ENCODE assay signal across 8 cellular contexts in the genomic region with DNA sequence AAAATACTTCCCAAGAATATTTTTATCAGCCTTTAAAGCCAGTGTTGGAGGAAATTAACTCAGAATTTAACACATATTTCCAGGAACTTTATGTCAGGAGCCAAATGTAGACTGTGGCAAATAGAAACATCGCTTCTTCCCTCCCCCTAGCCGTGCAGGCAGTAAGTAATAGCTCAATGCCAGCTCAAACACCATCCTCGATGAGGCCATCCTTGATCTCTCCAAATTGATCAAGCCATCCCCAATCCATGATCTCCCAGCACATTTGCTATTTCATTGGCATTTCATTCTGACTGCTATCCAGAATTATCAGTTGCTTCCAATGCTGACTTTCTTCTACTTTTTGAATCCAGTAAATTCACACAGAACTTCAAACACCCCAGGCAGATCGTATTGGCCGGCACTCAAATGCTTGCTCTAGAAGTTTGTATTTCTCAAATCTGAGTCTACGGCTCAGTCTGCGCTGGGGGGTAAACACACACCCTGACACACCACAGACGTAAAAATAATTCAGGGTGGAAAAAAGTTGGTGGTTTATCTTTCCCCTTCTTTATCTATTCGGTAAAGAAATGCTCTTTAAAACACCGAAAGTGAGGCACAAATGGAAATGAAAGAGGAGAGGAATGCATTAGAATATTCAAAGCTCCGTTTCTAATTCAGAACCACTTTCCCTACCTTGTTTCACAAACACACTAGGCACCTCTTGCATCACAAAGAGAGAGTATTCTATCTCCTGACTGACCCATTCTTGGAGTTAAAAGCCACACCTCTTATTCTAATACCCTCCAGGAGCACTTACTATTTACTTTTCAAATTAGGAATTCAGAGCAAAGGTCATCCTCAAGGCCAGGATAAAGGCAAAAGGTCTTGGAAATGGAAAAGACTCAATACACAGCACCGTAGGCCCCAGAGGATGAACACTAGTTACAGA. TPM values are rescaled to one million over a fixed set of nuclear protein-coding genes. Genes with fewer than 3 reads are reported as not detected.
DNase-seq lines count a peak whose midpoint lies in the region; ATAC-seq, FAIRE-seq and TF ChIP-seq lines count a peak whose summit lies in the region.

No MANE protein-coding gene starts in this region.

- peaks cover 36 to 38% of the 10 kb centered on the region in 2 donors for H3K4me1 Mint-ChIP-seq in natural killer cell treated with Interleukin-12 subunit alpha and Interleukin-12 subunit beta and Interleukin-15 and Interleukin-18, amount 100 ng/mL, for 72 hours (ENCODE audit: low read depth in 2 of 2)

- no peaks in the 10 kb centered on the region for H3K9me1 ChIP-seq in endothelial cell of umbilical vein (replicated peaks; ENCODE audit: control insufficient read depth, extremely low read depth, insufficient read depth, low read length)

- dilution Hi-C loops in endothelial cell of umbilical vein (cut with MboI; ENCODE audit: extremely low pct_ligation_motif_present, low sequenced_read_pairs), result no loop called here

- TF ChIP-seq POLR2A in endothelial cell of umbilical vein (IDR thresholded peaks at IDR 0.05; ENCODE audit: low read depth, low read length), result no peak

- no peaks in the 10 kb centered on the region for H3K9me3 Mint-ChIP-seq in natural killer cell treated with Interleukin-12 subunit alpha and Interleukin-12 subunit beta and Interleukin-15 and Interleukin-18, amount 100 ng/mL, for 72 hours

- H2AFZ ChIP-seq in endothelial cell of umbilical vein (ENCODE audit: low read depth, low read length), result peak overlapping the region; percentile 96

- no peaks in the 10 kb centered on the region for H4K20me1 ChIP-seq in endothelial cell of umbilical vein (replicated peaks; ENCODE audit: control insufficient read depth, extremely low read depth, insufficient read depth, low read length)

- H3K4me3 ChIP-seq in cardiac muscle cell (peak overlapping the region; percentile 61), RWPE2 (ENCODE audit: severe bottlenecking) (peak overlapping the region; percentile 52), endothelial cell of umbilical vein (replicated peaks in 1 of 3; ENCODE audit: insufficient read depth in 1 of 3, low read depth in 1 of 3, low read length in 3 of 3) (peak overlapping the region; percentile 50 to 97 (median 93))

- H3K9ac ChIP-seq in endothelial cell of umbilical vein (replicated peaks; ENCODE audit: extremely low read depth, insufficient read depth, low read length), result peak overlapping the region; percentile 93

- intact Hi-C loops in Right ventricle myocardium superior (cut with DNase I) (no loop called here), endothelial cell of umbilical vein (cut with micrococcal nuclease) (loop anchor here (2.0 to 10.0 kb wide), 4 partner anchors 49 to 734 kb away; no protein-coding TSS in a partner anchor)

- peaks cover 5% of the 10 kb centered on the region for H3K36me3 Mint-ChIP-seq in natural killer cell treated with Interleukin-12 subunit alpha and Interleukin-12 subunit beta and Interleukin-15 and Interleukin-18, amount 100 ng/mL, for 72 hours

- no peaks in the 10 kb centered on the region for H3K9me3 ChIP-seq in cardiac muscle cell (ENCODE audit: low read depth)
- no peaks in the 10 kb centered on the region for H3K9me3 ChIP-seq in RWPE2 (ENCODE audit: severe bottlenecking)
- H3K9me3 ChIP-seq in endothelial cell of umbilical vein (replicated peaks; ENCODE audit: control insufficient read depth, insufficient read depth, low read length), result no peaks in the 10 kb centered on the region

- H3K4me1 ChIP-seq in cardiac muscle cell (ENCODE audit: low read depth) (peaks cover 9% of the 10 kb centered on the region), RWPE2 (ENCODE audit: insufficient read depth, poor library complexity, severe bottlenecking) (peaks cover 4% of the 10 kb centered on the region), endothelial cell of umbilical vein (ENCODE audit: control insufficient read depth, extremely low read depth, insufficient read depth, low read length) (peaks cover 30% of the 10 kb centered on the region)

- peak overlapping the region; percentile 77 for H3K27ac ChIP-seq in cardiac muscle cell
- H3K27ac ChIP-seq in RWPE2 (ENCODE audit: poor library complexity, severe bottlenecking), result peak overlapping the region; percentile 65
- H3K27ac ChIP-seq in endothelial cell of umbilical vein (ENCODE audit: insufficient read depth, low read depth, low read length), result peak overlapping the region; percentile 48

- CTCF ChIA-PET in endothelial cell of umbilical vein (lab: Charles Lee), result interaction anchor here (0.6 to 1.4 kb wide), 2 partner anchors 71 to 520 kb away, joined by 3 read pairs; no protein-coding TSS in a partner anchor

- BruUV-seq in endothelial cell of umbilical vein (replicated peaks; lab: Mats Ljungman, UMichigan), result TSS peak; percentile 42

- peaks cover 57% of the 10 kb centered on the region for H3K79me2 ChIP-seq in endothelial cell of umbilical vein (ENCODE audit: control insufficient read depth, insufficient read depth, low read length)

- H3K4me2 ChIP-seq in endothelial cell of umbilical vein (ENCODE audit: insufficient read depth, low read length), result peak overlapping the region; percentile 94

- TF ChIP-seq CTCF in cardiac muscle cell (IDR thresholded peaks at IDR 0.05; ENCODE audit: low read depth, low read length), result no peak
- TF ChIP-seq CTCF in RWPE2 (IDR thresholded peaks at IDR 0.05; ENCODE audit: poor library complexity, severe bottlenecking), result no peak
- TF ChIP-seq CTCF in endothelial cell of umbilical vein (IDR thresholded peaks at IDR 0.05; ENCODE audit: extremely low read depth in 1 of 2, insufficient read depth in 1 of 2, low read depth in 1 of 2, low read length in 2 of 2), result no peak

- peak overlapping the region; percentile 94 to 99 for H3K27ac Mint-ChIP-seq in natural killer cell treated with Interleukin-12 subunit alpha and Interleukin-12 subunit beta and Interleukin-15 and Interleukin-18, amount 100 ng/mL, for 72 hours

- DNase-seq in cardiac muscle cell (ENCODE audit: low read depth in 1 of 2, low spot score in 1 of 2) (peak; percentile 11 to 17), Right ventricle myocardium superior (no peak), RWPE2 (ENCODE audit: low spot score) (no peak), endothelial cell of umbilical vein (ENCODE audit: low read depth, low spot score) (peak; percentile 30), medulla oblongata (ENCODE audit: extremely low spot score) (no peak), cortex of kidney (lab: John Stamatoyannopoulos, UW) (no peak)
- no peak for DNase-seq in natural killer cell treated with Interleukin-12 subunit alpha and Interleukin-12 subunit beta and Interleukin-15 and Interleukin-18, amount 100 ng/mL, for 72 hours (ENCODE audit: low spot score)

- peak; percentile 8 for FAIRE-seq in endothelial cell of umbilical vein (lab: Jason Lieb, UNC)

- no peaks in the 10 kb centered on the region for H3K27me3 Mint-ChIP-seq in natural killer cell treated with Interleukin-12 subunit alpha and Interleukin-12 subunit beta and Interleukin-15 and Interleukin-18, amount 100 ng/mL, for 72 hours

- H3K27me3 ChIP-seq in cardiac muscle cell (no peaks in the 10 kb centered on the region), RWPE2 (ENCODE audit: insufficient read depth, poor library complexity, severe bottlenecking) (no peaks in the 10 kb centered on the region), endothelial cell of umbilical vein (ENCODE audit: control insufficient read depth in 2 of 2, insufficient read depth in 2 of 2, low read length in 2 of 2) (no peaks in the 10 kb centered on the region)

- POLR2A ChIA-PET in endothelial cell of umbilical vein (lab: Charles Lee), result no interaction called here

- no peak for ATAC-seq in Right ventricle myocardium superior (ENCODE audit: poor library complexity)
- ATAC-seq in HG03045 (IDR thresholded peaks at IDR 0.05; ENCODE audit: unreplicated experiment), result peak; percentile 39
- peak; percentile 48 for ATAC-seq in RWPE2 (ENCODE audit: low read depth)
- no peak for ATAC-seq in natural killer cell treated with Interleukin-12 subunit alpha and Interleukin-12 subunit beta and Interleukin-15 and Interleukin-18, amount 100 ng/mL, for 72 hours

- no peaks in the 10 kb centered on the region for H3K36me3 ChIP-seq in cardiac muscle cell
- H3K36me3 ChIP-seq in RWPE2 (ENCODE audit: low read depth), result 0 out of 2 replicates have a peak, but pooled peaks cover 4% of the 10 kb centered on the region
- no peaks in the 10 kb centered on the region for H3K36me3 ChIP-seq in endothelial cell of umbilical vein (ENCODE audit: control insufficient read depth in 2 of 2, extremely low read depth in 1 of 2, insufficient read depth in 2 of 2, low read length in 2 of 2)

- peak overlapping the region; percentile 99 for H3K4me3 Mint-ChIP-seq in natural killer cell treated with Interleukin-12 subunit alpha and Interleukin-12 subunit beta and Interleukin-15 and Interleukin-18, amount 100 ng/mL, for 72 hours

RNA-seq across cellular contexts. Expression of gene OBI1, which starts 1.0 kb away (rescaled TPM):
- total RNA-seq in cardiac muscle cell (11.2 and 14.1 TPM in 2 replicates), Right ventricle myocardium superior (9.3 TPM), endothelial cell of umbilical vein (14.6 and 16.1 TPM in 2 replicates)
- polyA plus RNA-seq in cardiac muscle cell (17.0 and 19.3 TPM in 2 replicates), endothelial cell of umbilical vein (3.6 and 5.0 TPM in 2 replicates)
- polyA plus RNA-seq in endothelial cell of umbilical vein (2011; cell fraction: cytosol; rRNA removed), result 6.2 and 6.6 TPM in 2 replicates
- 6.5 and 9.0 TPM in 2 replicates for polyA plus RNA-seq in endothelial cell of umbilical vein (2011; cell fraction: nucleus; rRNA removed)
- 9.3 and 12.3 TPM in 2 replicates for polyA plus RNA-seq in endothelial cell of umbilical vein (2012)
- 16.3 and 16.9 TPM in 2 replicates for polyA minus RNA-seq in endothelial cell of umbilical vein
- 10.0 TPM for polyA minus RNA-seq in endothelial cell of umbilical vein (2011; cell fraction: cytosol; rRNA and poly(A)+ RNA removed)
- polyA minus RNA-seq in endothelial cell of umbilical vein (2011; cell fraction: nucleus; rRNA and poly(A)+ RNA removed), result 8.7 and 12.3 TPM in 2 replicates
- total RNA-seq in natural killer cell treated with Interleukin-12 subunit alpha and Interleukin-12 subunit beta and Interleukin-15 and Interleukin-18, amount 100 ng/mL, for 72 hours, result 10 to 100 TPM; 16.9 to 19.6 TPM

RNA-seq across cellular contexts. Expression of gene POU4F1, which starts 54.6 kb away (rescaled TPM):
- total RNA-seq in cardiac muscle cell (0.42 TPM in 1 of 2 replicates, not detected in the other), Right ventricle myocardium superior (not detected), endothelial cell of umbilical vein (0.39 and 1.1 TPM in 2 replicates)
- polyA plus RNA-seq in cardiac muscle cell (0.11 and 0.16 TPM in 2 replicates), endothelial cell of umbilical vein (0.27 and 0.30 TPM in 2 replicates)
- polyA plus RNA-seq in endothelial cell of umbilical vein (2011; cell fraction: cytosol; rRNA removed), result 0.21 and 0.32 TPM in 2 replicates
- 2.9 and 3.4 TPM in 2 replicates for polyA plus RNA-seq in endothelial cell of umbilical vein (2011; cell fraction: nucleus; rRNA removed)
- 0.08 and 0.52 TPM in 2 replicates for polyA plus RNA-seq in endothelial cell of umbilical vein (2012)
- 0.10 and 0.25 TPM in 2 replicates for polyA minus RNA-seq in endothelial cell of umbilical vein
- polyA minus RNA-seq in endothelial cell of umbilical vein (2011; cell fraction: cytosol; rRNA and poly(A)+ RNA removed), result not detected
- polyA minus RNA-seq in endothelial cell of umbilical vein (2011; cell fraction: nucleus; rRNA and poly(A)+ RNA removed), result 0.53 TPM in 2 replicates
- 1 to 10 TPM; 1.1 to 1.4 TPM for total RNA-seq in natural killer cell treated with Interleukin-12 subunit alpha and Interleukin-12 subunit beta and Interleukin-15 and Interleukin-18, amount 100 ng/mL, for 72 hours

Comparison
In these comparisons a context has a peak if more than half of its experiments do, and no peak if none do; other contexts are left out.
1. DNase-seq: peak in cardiac muscle cell (2 of 2) and endothelial cell of umbilical vein (single experiment); none in Right ventricle myocardium superior (single experiment), RWPE2 (single experiment), natural killer cell treated with Interleukin-12 subunit alpha and Interleukin-12 subunit beta and Interleukin-15 and Interleukin-18, amount 100 ng/mL, for 72 hours (single experiment), medulla oblongata (single experiment) and cortex of kidney (single experiment).
2. ATAC-seq: peak in HG03045 (single experiment) and RWPE2 (single experiment); none in Right ventricle myocardium superior (single experiment) and natural killer cell treated with Interleukin-12 subunit alpha and Interleukin-12 subunit beta and Interleukin-15 and Interleukin-18, amount 100 ng/mL, for 72 hours (0 of 2).
3. Peak in every context shown above with its lines, with median percentiles within 50 percentile points of each other: H3K27ac ChIP-seq and H3K4me3 ChIP-seq.